In the genomic region with DNA sequence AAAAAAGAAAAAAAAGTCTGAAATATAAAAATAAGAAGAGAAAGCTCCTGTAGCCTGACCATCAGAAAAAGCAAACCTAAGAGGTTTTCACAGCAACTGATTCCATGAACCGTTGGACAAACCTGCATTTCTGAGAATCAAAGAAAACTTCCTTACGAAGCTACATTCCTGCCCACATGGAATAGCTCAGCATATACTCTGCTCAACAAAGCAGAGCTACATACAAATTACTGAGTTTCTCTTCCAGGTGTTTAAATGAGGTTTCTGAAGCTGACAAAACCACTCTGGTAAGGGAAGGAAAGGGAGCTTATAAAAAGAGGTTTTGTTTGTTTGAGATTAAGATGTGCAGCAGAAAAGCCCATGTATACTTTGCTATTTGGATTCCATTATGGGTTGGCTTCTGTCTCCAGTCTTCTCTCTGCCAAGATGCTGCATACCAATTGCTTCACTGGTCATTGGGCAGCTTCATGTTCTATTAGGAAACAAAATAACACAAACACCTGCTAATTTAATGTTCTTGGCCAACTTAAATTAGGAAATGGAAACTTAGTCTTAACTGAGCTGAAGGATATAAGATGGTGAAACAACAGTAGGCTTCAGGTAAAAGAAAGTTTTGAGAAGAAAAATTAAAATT, we compare ENCODE assay signal across 30 cellular contexts.
"Had no signal": no experiment of that assay in that cellular context is flagged by ENCODE, and none has a peak within 500 bp of the region (broad histone marks: within the 10 kb centered on the region; RNA-seq: fewer than 3 reads in every experiment).

No MANE protein-coding gene starts in this region.

- H3K27ac ChIP-seq: brain microvascular endothelial cell, KMS-11, Peyer's patch, RWPE1 had no signal

- H3K9ac ChIP-seq: KMS-11 had no signal

- H3K27me3 ChIP-seq: brain microvascular endothelial cell, Peyer's patch had no signal

- H3K4me3 ChIP-seq: Peyer's patch had no signal

- H3K4me1 ChIP-seq: Peyer's patch had no signal

- H3K9me3 ChIP-seq: Peyer's patch had no signal

- H3K4me2 ChIP-seq: KMS-11 had no signal

- DNase-seq: activated CD4-positive, alpha-beta T cell treated with anti-CD3 and anti-CD28 coated beads for 36 hours; activated CD4-positive, alpha-beta T cell treated with anti-CD3 and anti-CD28 coated beads, Interleukin-2, amount 10 ng/mL, durations not matched to agents 7 days and 5 days; activated CD4-positive, alpha-beta T cell treated with anti-CD3 and anti-CD28 coated beads, Interleukin-2, amount 50 U/mL, for 48 hours; activated CD8-positive, alpha-beta T cell treated with anti-CD3 and anti-CD28 coated beads, Interleukin-2, amount 10 ng/mL, durations not matched to agents 7 days and 5 days; activated gamma-delta T cell; activated naive CD4-positive, alpha-beta T cell treated with anti-CD3 and anti-CD28 coated beads for 36 hours; activated T-cell treated with anti-CD3 and anti-CD28 coated beads, Interleukin-2, amount 50 U/mL, for 24 hours; anterior cingulate cortex; brain microvascular endothelial cell; MM.1S; MV-4-11; NCI-H1092; NCI-H1436 treated with DMSO at 0.1 percent for 48 hours; NCI-H1694 treated with DMSO at 0.1 percent for 48 hours; NCI-H2029 treated with DMSO at 0.1 percent for 48 hours; NCI-H2107; NCI-H2171; NCI-H510A; NCI-H526; NCI-H748 treated with DMSO at 0.1 percent for 48 hours; NK-92 treated with Interleukin-12 subunit alpha and Interleukin-12 subunit beta, amount 100 ng/mL, for 24 hours; PC-3; Peyer's patch had no signal

- H3K36me3 ChIP-seq: brain microvascular endothelial cell, Peyer's patch had no signal

- FAIRE-seq: TTC549 had no signal

- ATAC-seq: activated CD4-positive, alpha-beta T cell treated with anti-CD3 and anti-CD28 coated beads for 36 hours; activated CD4-positive, CD25-positive, alpha-beta regulatory T cell treated with anti-CD3 and anti-CD28 coated beads, Interleukin-2, amount 50 U/mL, for 24 hours; activated CD8-positive, alpha-beta T cell treated with anti-CD3 and anti-CD28 coated beads, Interleukin-2, amount 10 ng/mL, durations not matched to agents 7 days and 5 days; activated naive CD4-positive, alpha-beta T cell treated with anti-CD3 and anti-CD28 coated beads, Interleukin-2, amount 50 U/mL, for 72 hours; PC-3; Right ventricle myocardium inferior; WTC11 had no signal
